ENCODE assay signal across 3 cellular contexts in genomic region chr7:136688601-136689000, GRCh38.
"Had no signal": no experiment of that assay in that cellular context is flagged by ENCODE, and none has a peak within 500 bp of the region (broad histone marks: within the 10 kb centered on the region; RNA-seq: fewer than 3 reads in every experiment).

No MANE protein-coding gene starts in this region.

- DNase-seq: GDM1, GF-D8 had no signal

- H3K4me3 ChIP-seq: GM12878 had no signal
